1 cellular context compared by ENCODE assay signal in the genomic region with DNA sequence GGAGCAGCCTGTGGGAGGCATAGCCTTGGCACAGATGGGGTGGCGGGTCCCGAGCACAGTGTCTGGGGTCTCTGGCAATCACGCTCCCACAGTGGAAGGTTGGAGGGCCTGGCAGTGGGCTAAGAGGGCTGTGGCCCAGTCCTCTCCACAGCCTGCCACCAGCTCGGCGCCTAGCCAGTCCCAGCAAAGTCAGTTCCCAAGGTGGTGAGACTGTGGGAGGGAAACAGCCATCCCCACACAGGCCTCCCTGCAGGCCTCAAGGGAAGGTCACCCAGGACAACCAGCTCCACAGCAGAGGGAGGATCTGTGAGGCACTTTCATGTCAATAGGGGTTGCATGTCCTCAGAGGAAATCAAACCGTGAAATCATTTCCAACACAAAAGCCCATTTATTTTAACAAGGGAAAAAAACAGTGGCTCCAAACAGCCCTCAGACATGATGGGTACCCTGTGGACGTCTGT.
TF ChIP-seq lines count a peak whose summit lies in the region.

No MANE protein-coding gene starts in this region.

TF ChIP-seq in H1, 55 proteins besides CTCF, POLR2A, EP300 and RAD21 (continued from another document):
- TF ChIP-seq POLR2AphosphoS5 (IDR thresholded peaks at IDR 0.05; ENCODE audit: low read depth, low read length) = no peak
- no peak for TF ChIP-seq SRF (IDR thresholded peaks at IDR 0.05; ENCODE audit: low read depth, low read length)
- TF ChIP-seq YY1 (IDR thresholded peaks at IDR 0.05; ENCODE audit: low read depth, low read length) = no peak
- no peak for TF ChIP-seq KDM4A (IDR thresholded peaks at IDR 0.05; ENCODE audit: low read depth, low read length, severe bottlenecking)
